Comparison of ENCODE assay signal across 1 cellular context in the genomic region with DNA sequence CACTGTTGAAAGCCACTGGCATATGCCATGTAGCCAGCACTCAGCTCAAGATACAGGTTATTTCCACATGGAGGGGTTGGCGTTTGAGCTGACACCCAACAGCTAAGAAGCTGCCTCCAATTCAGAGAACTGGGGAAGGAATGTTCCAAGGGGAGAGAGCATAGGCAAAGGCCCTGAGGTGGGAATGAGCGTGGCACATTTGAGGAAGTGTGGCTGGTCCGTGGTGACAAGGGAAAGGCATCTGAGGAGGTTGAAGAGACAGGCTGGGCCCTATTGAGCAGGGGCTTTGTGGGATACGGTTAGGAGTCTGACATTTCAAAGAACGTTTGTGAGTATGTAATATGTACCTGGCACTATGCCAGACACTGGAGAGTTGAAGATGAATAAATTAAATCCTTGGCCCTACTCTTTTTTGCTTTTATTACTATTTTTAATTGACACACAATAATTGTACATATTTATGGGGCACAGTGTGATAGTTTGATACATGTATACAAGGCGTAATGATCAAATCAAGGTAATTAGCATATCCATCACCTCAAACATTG.
TF ChIP-seq lines count a peak whose summit lies in the region.

No MANE protein-coding gene starts in this region.

TF ChIP-seq in HepG2, 621 proteins besides CTCF, POLR2A, EP300 and RAD21:
- no peak for TF ChIP-seq STAG1 (CRISPR knock-in tag; IDR thresholded peaks at IDR 0.05)
- TF ChIP-seq LCORL (IDR thresholded peaks at IDR 0.05): peak; percentile 95
- no peak for TF ChIP-seq LCORL (CRISPR knock-in tag; IDR thresholded peaks at IDR 0.05)
- no peak for TF ChIP-seq ZNF570 (CRISPR knock-in tag; IDR thresholded peaks at IDR 0.05; ENCODE audit: borderline replicate concordance)
- no peak for TF ChIP-seq ZNF143 (CRISPR knock-in tag; IDR thresholded peaks at IDR 0.05)
